ENCODE assay signal across 9 cellular contexts in genomic region chr18:23238152-23238531, GRCh38.
DNase-seq lines count a peak whose midpoint lies in the region; ATAC-seq and TF ChIP-seq lines count a peak whose summit lies in the region.
"Had no signal": no experiment of that assay in that cellular context is flagged by ENCODE, and none has a peak within 500 bp of the region (broad histone marks: within the 10 kb centered on the region; RNA-seq: fewer than 3 reads in every experiment).

No MANE protein-coding gene starts in this region.

- no peak overlapping the region for H3K4me2 ChIP-seq in MM.1S (ENCODE audit: low read depth, low read length)

- H3K27me3 Mint-ChIP-seq in effector memory CD8-positive, alpha-beta T cell = no peaks in the 10 kb centered on the region
- H3K27me3 Mint-ChIP-seq in naive thymus-derived CD4-positive, alpha-beta T cell = no peaks in the 10 kb centered on the region
- H3K27me3 Mint-ChIP-seq in endodermal cell (ENCODE audit: insufficient read depth) (no peaks in the 10 kb centered on the region), Caco-2 (ENCODE audit: insufficient read depth, unreplicated experiment) (no peaks in the 10 kb centered on the region)

- H3K27ac ChIP-seq in MM.1S (ENCODE audit: low read length) (peak overlapping the region; percentile 97; the same call in 1 of the 2 replicates), endodermal cell (ENCODE audit: low read depth, low read length) (no peak overlapping the region)
- H3K27ac ChIP-seq in naive thymus-derived CD4-positive, alpha-beta T cell (ENCODE audit: low read depth, low read length) = peak overlapping the region; percentile 53

- H3K79me2 ChIP-seq in MM.1S (ENCODE audit: low read length) = peaks cover 26% of the 10 kb centered on the region

- intact Hi-C loops in naive thymus-derived CD4-positive, alpha-beta T cell (cut with micrococcal nuclease) = loop anchor here in 1 of 2 donors (10.0 kb wide), 2 partner anchors 213 to 347 kb away; partner anchors contain the start of gene NPC1
- intact Hi-C loops in Caco-2 (cut with micrococcal nuclease; ENCODE audit: unreplicated experiment) = no loop called here

- no peaks in the 10 kb centered on the region for H4K20me1 ChIP-seq in MM.1S (ENCODE audit: insufficient read depth, low read length)

- peaks cover 24% of the 10 kb centered on the region; the same call in 1 of the 2 replicates for H3K36me3 ChIP-seq in MM.1S (replicated peaks; ENCODE audit: insufficient read depth, low read length)
- H3K36me3 ChIP-seq in naive thymus-derived CD4-positive, alpha-beta T cell (ENCODE audit: control insufficient read depth in 2 of 3, insufficient read depth in 3 of 3, low read length in 3 of 3) = no peaks in the 10 kb centered on the region
- peaks cover 5% of the 10 kb centered on the region for H3K36me3 ChIP-seq in endodermal cell (ENCODE audit: control insufficient read depth, insufficient read depth, low read length)
- H3K36me3 ChIP-seq in Caco-2 (ENCODE audit: control insufficient read depth, insufficient read depth, low read length) = peaks cover 4% of the 10 kb centered on the region

- TF ChIP-seq CTCF in MM.1S (IDR thresholded peaks at IDR 0.05; ENCODE audit: low read length) (no peak), endodermal cell (conservative IDR thresholded peaks at IDR 0.05) (no peak), Caco-2 (IDR thresholded peaks at IDR 0.05; ENCODE audit: insufficient read depth in 1 of 2, low read depth in 1 of 2, low read length in 1 of 2, severe bottlenecking in 1 of 2, unreplicated experiment in 1 of 2) (no peak)

- H3K4me3 ChIP-seq in MM.1S (ENCODE audit: low read length) = no peak overlapping the region
- peak overlapping the region; percentile 30 for H3K4me3 ChIP-seq in naive thymus-derived CD4-positive, alpha-beta T cell (ENCODE audit: low read length)
- H3K4me3 ChIP-seq in endodermal cell (ENCODE audit: low read length) = no peak overlapping the region
- H3K4me3 ChIP-seq in Caco-2 (ENCODE audit: low read depth, low read length) = no peak overlapping the region

- ATAC-seq in effector memory CD8-positive, alpha-beta T cell (replicated peaks) = peak; percentile 4
- ATAC-seq in naive thymus-derived CD4-positive, alpha-beta T cell = no peak

- H3K9me3 ChIP-seq in MM.1S (replicated peaks; ENCODE audit: insufficient read depth, low read length) (no peaks in the 10 kb centered on the region), endodermal cell (ENCODE audit: control insufficient read depth, low read length) (no peaks in the 10 kb centered on the region), Caco-2 (no peaks in the 10 kb centered on the region)
- H3K9me3 ChIP-seq in naive thymus-derived CD4-positive, alpha-beta T cell (ENCODE audit: control insufficient read depth in 2 of 3, low read length in 3 of 3) = no peaks in the 10 kb centered on the region

- BruUV-seq in Caco-2 (replicated peaks; lab: Mats Ljungman, UMichigan) = no TSS peak

- peaks cover 2% of the 10 kb centered on the region for H3K36me3 Mint-ChIP-seq in effector memory CD8-positive, alpha-beta T cell (ENCODE audit: insufficient read depth)
- peaks cover 0 to 10% (median 0%) of the 10 kb centered on the region in 5 donors for H3K36me3 Mint-ChIP-seq in naive thymus-derived CD4-positive, alpha-beta T cell
- H3K36me3 Mint-ChIP-seq in endodermal cell (ENCODE audit: low read depth) (peaks cover 47% of the 10 kb centered on the region), Caco-2 (ENCODE audit: insufficient read depth, unreplicated experiment) (peaks cover 29% of the 10 kb centered on the region)

- H3K27ac Mint-ChIP-seq in effector memory CD8-positive, alpha-beta T cell = peak overlapping the region; percentile 71 to 84
- H3K27ac Mint-ChIP-seq in naive thymus-derived CD4-positive, alpha-beta T cell = peak overlapping the region in 8 of 9 donors; percentile 60 to 97 (median 82)
- no peak overlapping the region for H3K27ac Mint-ChIP-seq in endodermal cell
- H3K27ac Mint-ChIP-seq in Caco-2 (ENCODE audit: unreplicated experiment) = no peak overlapping the region

- peaks cover 44% of the 10 kb centered on the region for H3F3A ChIP-seq in MM.1S (ENCODE audit: insufficient read depth, low read length)

- peaks cover 7 to 13% of the 10 kb centered on the region in 2 donors for H3K4me1 Mint-ChIP-seq in effector memory CD8-positive, alpha-beta T cell (ENCODE audit: low read depth in 2 of 2)
- peaks cover 4 to 68% (median 17%) of the 10 kb centered on the region in 7 donors for H3K4me1 Mint-ChIP-seq in naive thymus-derived CD4-positive, alpha-beta T cell
- H3K4me1 Mint-ChIP-seq in endodermal cell (peaks cover 12% of the 10 kb centered on the region), Caco-2 (ENCODE audit: low read depth, unreplicated experiment) (no peaks in the 10 kb centered on the region)

- DNase-seq in ACHN = peak; percentile 39
- no peak for DNase-seq in MM.1S
- DNase-seq in effector memory CD8-positive, alpha-beta T cell = no peak
- DNase-seq in naive thymus-derived CD4-positive, alpha-beta T cell = no peak
- no peak for DNase-seq in NOMO-1 (lab: John Stamatoyannopoulos, UW; ENCODE audit: unreplicated experiment in 2 of 2)
- no peak for DNase-seq in endodermal cell
- DNase-seq in Caco-2 = no peak
- no peak for DNase-seq in hippocampal formation (lab: John Stamatoyannopoulos, UW)

- H3K4me1 ChIP-seq in MM.1S (ENCODE audit: low read length) (peaks cover 49% of the 10 kb centered on the region), endodermal cell (ENCODE audit: control insufficient read depth, insufficient read depth, low read length) (no peaks in the 10 kb centered on the region), Caco-2 (peaks cover 5% of the 10 kb centered on the region; the same call in 1 of the 2 replicates)
- H3K4me1 ChIP-seq in naive thymus-derived CD4-positive, alpha-beta T cell (ENCODE audit: control insufficient read depth in 2 of 2, insufficient read depth in 2 of 2, low read length in 2 of 2) = peaks cover 4 to 11% of the 10 kb centered on the region in 2 donors

- peak overlapping the region; percentile 71 to 72 for H3K4me3 Mint-ChIP-seq in effector memory CD8-positive, alpha-beta T cell
- H3K4me3 Mint-ChIP-seq in naive thymus-derived CD4-positive, alpha-beta T cell = peak overlapping the region; percentile 61 to 90 (median 82)
- H3K4me3 Mint-ChIP-seq in endodermal cell (no peak overlapping the region), Caco-2 (ENCODE audit: unreplicated experiment) (no peak overlapping the region)

- POLR2A ChIA-PET in naive thymus-derived CD4-positive, alpha-beta T cell (lab: Charles Lee) = no interaction called here
- POLR2A ChIA-PET in Caco-2 (lab: Charles Lee) = no interaction called here

- CTCF ChIA-PET in naive thymus-derived CD4-positive, alpha-beta T cell (lab: Charles Lee) = interaction anchor here (1.1 kb wide), 1 partner anchor 11 kb away, joined by 3 read pairs; no protein-coding TSS in a partner anchor
- CTCF ChIA-PET in Caco-2 (lab: Charles Lee) = interaction anchor here (0.6 kb wide), 1 partner anchor 22 kb away, joined by 3 read pairs; no protein-coding TSS in a partner anchor

- no peaks in the 10 kb centered on the region for H3K9me3 Mint-ChIP-seq in effector memory CD8-positive, alpha-beta T cell
- H3K9me3 Mint-ChIP-seq in naive thymus-derived CD4-positive, alpha-beta T cell = peaks cover 0 to 3% (median 0%) of the 10 kb centered on the region in 11 donors
- H3K9me3 Mint-ChIP-seq in endodermal cell (no peaks in the 10 kb centered on the region), Caco-2 (ENCODE audit: unreplicated experiment) (no peaks in the 10 kb centered on the region)
- H3K9me3 Mint-ChIP-seq: IgD-negative memory B cell had no signal

- 87 to 94% methylated on average over 6 to 7 of the region's 7 CpGs for WGBS in endodermal cell (ENCODE audit: insufficient coverage in 1 of 2, insufficient read length in 1 of 2), 2 experiments

- in situ Hi-C loops in ACHN (cut with HindIII; ENCODE audit: low pct_ligation_motif_present, low pct_unique_long_range_greater_than_20kb, low sequenced_read_pairs) = no loop called here

- H2AFZ ChIP-seq in MM.1S (ENCODE audit: low read length) = no peak overlapping the region

- H3K9ac ChIP-seq in MM.1S (ENCODE audit: low read length) (no peak overlapping the region), endodermal cell (ENCODE audit: extremely low read depth, low read length, poor library complexity, severe bottlenecking) (no peak overlapping the region)

- no peaks in the 10 kb centered on the region for H3K27me3 ChIP-seq in MM.1S (replicated peaks; ENCODE audit: insufficient read depth, low read length)
- no peaks in the 10 kb centered on the region for H3K27me3 ChIP-seq in naive thymus-derived CD4-positive, alpha-beta T cell (ENCODE audit: control insufficient read depth in 2 of 2, insufficient read depth in 2 of 2, low read length in 2 of 2)
- H3K27me3 ChIP-seq in endodermal cell (ENCODE audit: control insufficient read depth, insufficient read depth, low read length, poor library complexity, severe bottlenecking) = no peaks in the 10 kb centered on the region
- H3K27me3 ChIP-seq in Caco-2 (replicated peaks; ENCODE audit: control insufficient read depth, insufficient read depth, low read length) = no peaks in the 10 kb centered on the region

- H3K9me2 ChIP-seq in MM.1S (replicated peaks; ENCODE audit: insufficient read depth, low read length) = no peaks in the 10 kb centered on the region

Comparison
In these comparisons a context has a peak if more than half of its experiments do, and no peak if none do; other contexts are left out.
1. H3K27ac Mint-ChIP-seq: peak in effector memory CD8-positive, alpha-beta T cell (2 of 2) and naive thymus-derived CD4-positive, alpha-beta T cell (8 of 9); none in endodermal cell (single experiment) and Caco-2 (single experiment).
2. H3K4me3 Mint-ChIP-seq: peak in effector memory CD8-positive, alpha-beta T cell (2 of 2) and naive thymus-derived CD4-positive, alpha-beta T cell (10 of 10); none in endodermal cell (single experiment) and Caco-2 (single experiment).